Comparison of ENCODE assay signal across 8 cellular contexts in the genomic region with DNA sequence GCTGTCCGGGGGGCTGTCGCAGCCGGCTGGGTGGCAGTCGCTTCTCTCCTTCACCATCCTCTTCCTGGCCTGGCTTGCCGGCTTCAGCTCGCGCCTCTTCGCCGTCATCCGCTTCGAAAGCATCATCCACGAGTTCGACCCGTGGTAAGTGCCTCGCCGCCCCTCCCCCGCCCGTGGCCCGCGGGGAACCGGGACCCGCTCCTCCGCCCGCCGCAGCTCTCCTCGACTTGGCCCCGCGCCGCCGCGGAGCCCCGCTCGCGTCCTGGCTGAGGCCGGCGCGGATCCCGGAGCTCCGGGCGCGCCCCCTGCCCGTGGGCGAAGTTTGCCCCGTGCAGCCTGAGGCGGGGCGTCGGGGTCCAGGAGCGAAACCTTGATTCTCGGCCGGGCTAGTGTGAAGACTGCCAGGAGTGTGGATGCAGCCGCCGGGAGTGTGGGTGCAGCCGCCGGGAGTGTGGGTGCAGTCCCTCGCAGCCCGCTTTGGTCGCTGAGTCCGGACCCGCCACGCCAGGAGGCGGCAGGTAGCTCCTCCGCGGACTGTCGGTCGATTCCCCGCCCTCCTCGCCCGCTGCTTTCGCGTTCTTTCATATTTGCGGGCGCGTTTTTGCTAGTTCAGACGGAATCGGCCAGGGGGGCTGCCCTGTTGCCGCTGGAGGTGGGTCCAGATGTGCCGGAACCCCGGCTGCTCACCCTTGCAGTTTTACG. TPM values are rescaled to one million over a fixed set of nuclear protein-coding genes. Genes with fewer than 3 reads are reported as not detected.
DNase-seq lines count a peak whose midpoint lies in the region; ATAC-seq, FAIRE-seq and TF ChIP-seq lines count a peak whose summit lies in the region.

No MANE protein-coding gene starts in this region.

- H3K36me3 ChIP-seq in MM.1S (replicated peaks; ENCODE audit: insufficient read depth, low read length) (no peaks in the 10 kb centered on the region; the same call in 1 of the 2 replicates), endothelial cell of umbilical vein (ENCODE audit: control insufficient read depth in 2 of 2, extremely low read depth in 1 of 2, insufficient read depth in 2 of 2, low read length in 2 of 2) (no peaks in the 10 kb centered on the region), muscle layer of colon (ENCODE audit: insufficient read depth, low read length) (no peaks in the 10 kb centered on the region)

- peak overlapping the region; percentile 97 for H3K4me3 Mint-ChIP-seq in activated CD8-positive, alpha-beta memory T cell treated with anti-CD3 and anti-CD28 coated beads, Interleukin-2, amount 10 ng/mL, durations not matched to agents 7 days and 5 days
- H3K4me3 Mint-ChIP-seq in stimulated activated effector memory CD8-positive, alpha-beta T cell treated with anti-CD3 and anti-CD28 coated beads, Interleukin-12 subunit alpha, Interleukin-12 subunit beta, amount 100 ng/mL, for 72 hours = no peak overlapping the region

- H3K9me1 ChIP-seq in endothelial cell of umbilical vein (replicated peaks; ENCODE audit: control insufficient read depth, extremely low read depth, insufficient read depth, low read length) = no peaks in the 10 kb centered on the region

- H3K9me3 Mint-ChIP-seq in activated CD8-positive, alpha-beta memory T cell treated with anti-CD3 and anti-CD28 coated beads, Interleukin-2, amount 10 ng/mL, durations not matched to agents 7 days and 5 days (ENCODE audit: low read depth) = no peaks in the 10 kb centered on the region
- no peaks in the 10 kb centered on the region for H3K9me3 Mint-ChIP-seq in stimulated activated effector memory CD8-positive, alpha-beta T cell treated with anti-CD3 and anti-CD28 coated beads, Interleukin-12 subunit alpha, Interleukin-12 subunit beta, amount 100 ng/mL, for 72 hours

- H3K9me3 ChIP-seq in MM.1S (replicated peaks; ENCODE audit: insufficient read depth, low read length) (no peaks in the 10 kb centered on the region), endothelial cell of umbilical vein (replicated peaks; ENCODE audit: control insufficient read depth, insufficient read depth, low read length) (no peaks in the 10 kb centered on the region), muscle layer of colon (ENCODE audit: low read length) (no peaks in the 10 kb centered on the region)

- H3K4me1 Mint-ChIP-seq in activated CD8-positive, alpha-beta memory T cell treated with anti-CD3 and anti-CD28 coated beads, Interleukin-2, amount 10 ng/mL, durations not matched to agents 7 days and 5 days = peaks cover 23% of the 10 kb centered on the region
- peaks cover 22% of the 10 kb centered on the region for H3K4me1 Mint-ChIP-seq in stimulated activated effector memory CD8-positive, alpha-beta T cell treated with anti-CD3 and anti-CD28 coated beads, Interleukin-12 subunit alpha, Interleukin-12 subunit beta, amount 100 ng/mL, for 72 hours

- peak overlapping the region; percentile 98; the same call in 1 of the 2 replicates for H3K27ac ChIP-seq in MM.1S (ENCODE audit: low read length)
- H3K27ac ChIP-seq in endothelial cell of umbilical vein (ENCODE audit: insufficient read depth, low read depth, low read length) = peak overlapping the region; percentile 90
- H3K27ac ChIP-seq in muscle layer of colon (ENCODE audit: low read depth, low read length) = peak overlapping the region; percentile 89

- H3K4me2 ChIP-seq in MM.1S (ENCODE audit: low read depth, low read length) = peak overlapping the region; percentile 79
- H3K4me2 ChIP-seq in endothelial cell of umbilical vein (ENCODE audit: insufficient read depth, low read length) = peak overlapping the region; percentile 100

- H3K79me2 ChIP-seq in MM.1S (ENCODE audit: low read length) (peaks cover 53% of the 10 kb centered on the region), endothelial cell of umbilical vein (ENCODE audit: control insufficient read depth, insufficient read depth, low read length) (peaks cover 54% of the 10 kb centered on the region)

- POLR2A ChIA-PET in endothelial cell of umbilical vein (lab: Charles Lee) = interaction anchor here (1.1 to 1.9 kb wide), 3 partner anchors 10 to 429 kb away, joined by 3 to 7 read pairs (median 4); no protein-coding TSS in a partner anchor

- dilution Hi-C loops in endothelial cell of umbilical vein (cut with MboI; ENCODE audit: extremely low pct_ligation_motif_present, low sequenced_read_pairs) = no loop called here

- peaks cover 16% of the 10 kb centered on the region for H3F3A ChIP-seq in MM.1S (ENCODE audit: insufficient read depth, low read length)

- H3K9me2 ChIP-seq in MM.1S (replicated peaks; ENCODE audit: insufficient read depth, low read length) = no peaks in the 10 kb centered on the region

- FAIRE-seq in endothelial cell of umbilical vein (lab: Jason Lieb, UNC) = no peak

- TF ChIP-seq CTCF in MM.1S (IDR thresholded peaks at IDR 0.05; ENCODE audit: low read length) = peak; percentile 13
- peak in 1 of 2 donors; percentile 12 for TF ChIP-seq CTCF in endothelial cell of umbilical vein (IDR thresholded peaks at IDR 0.05; ENCODE audit: extremely low read depth in 1 of 2, insufficient read depth in 1 of 2, low read depth in 1 of 2, low read length in 2 of 2)

- ATAC-seq in GM21786 (IDR thresholded peaks at IDR 0.05; ENCODE audit: unreplicated experiment) (peak; percentile 2), HG03469 (IDR thresholded peaks at IDR 0.05; ENCODE audit: unreplicated experiment) (no peak)
- peak; percentile 0 for ATAC-seq in activated CD8-positive, alpha-beta memory T cell treated with anti-CD3 and anti-CD28 coated beads, Interleukin-2, amount 10 ng/mL, durations not matched to agents 7 days and 5 days
- no peak for ATAC-seq in stimulated activated effector memory CD8-positive, alpha-beta T cell treated with anti-CD3 and anti-CD28 coated beads, Interleukin-12 subunit alpha, Interleukin-12 subunit beta, amount 100 ng/mL, for 72 hours

- DNase-seq in ELF-1 (ENCODE audit: low read depth, low spot score) = peak; percentile 46
- DNase-seq in MM.1S = peak; percentile 52
- peak; percentile 76 for DNase-seq in activated CD8-positive, alpha-beta memory T cell treated with anti-CD3 and anti-CD28 coated beads, Interleukin-2, amount 10 ng/mL, durations not matched to agents 7 days and 5 days
- DNase-seq in endothelial cell of umbilical vein (ENCODE audit: low read depth, low spot score) = peak; percentile 34
- DNase-seq in stimulated activated effector memory CD8-positive, alpha-beta T cell treated with anti-CD3 and anti-CD28 coated beads, Interleukin-12 subunit alpha, Interleukin-12 subunit beta, amount 100 ng/mL, for 72 hours (ENCODE audit: low spot score in 2 of 2) = peak; percentile 28 to 81

- H3K36me3 Mint-ChIP-seq in activated CD8-positive, alpha-beta memory T cell treated with anti-CD3 and anti-CD28 coated beads, Interleukin-2, amount 10 ng/mL, durations not matched to agents 7 days and 5 days = peaks cover 24% of the 10 kb centered on the region
- peaks cover 21% of the 10 kb centered on the region for H3K36me3 Mint-ChIP-seq in stimulated activated effector memory CD8-positive, alpha-beta T cell treated with anti-CD3 and anti-CD28 coated beads, Interleukin-12 subunit alpha, Interleukin-12 subunit beta, amount 100 ng/mL, for 72 hours

- H3K4me1 ChIP-seq in MM.1S (ENCODE audit: low read length) (no peaks in the 10 kb centered on the region; the same call in 1 of the 2 replicates), endothelial cell of umbilical vein (ENCODE audit: control insufficient read depth, extremely low read depth, insufficient read depth, low read length) (peaks cover 24% of the 10 kb centered on the region), muscle layer of colon (ENCODE audit: insufficient read depth, low read length) (peaks cover 22% of the 10 kb centered on the region)

- H3K9ac ChIP-seq in MM.1S (ENCODE audit: low read length) (peak overlapping the region; percentile 93), endothelial cell of umbilical vein (replicated peaks; ENCODE audit: extremely low read depth, insufficient read depth, low read length) (peak overlapping the region; percentile 93), muscle layer of colon (ENCODE audit: low read length) (peak overlapping the region; percentile 28)

- H3K27me3 Mint-ChIP-seq in activated CD8-positive, alpha-beta memory T cell treated with anti-CD3 and anti-CD28 coated beads, Interleukin-2, amount 10 ng/mL, durations not matched to agents 7 days and 5 days = no peaks in the 10 kb centered on the region

- intact Hi-C loops in endothelial cell of umbilical vein (cut with micrococcal nuclease) = loop anchor here (2.0 to 5.0 kb wide), 3 partner anchors 429 to 766 kb away; no protein-coding TSS in a partner anchor

- BruUV-seq in endothelial cell of umbilical vein (replicated peaks; lab: Mats Ljungman, UMichigan) = no TSS peak

- H3K27me3 ChIP-seq in MM.1S (replicated peaks; ENCODE audit: insufficient read depth, low read length) = no peaks in the 10 kb centered on the region
- H3K27me3 ChIP-seq in endothelial cell of umbilical vein (ENCODE audit: control insufficient read depth in 2 of 2, insufficient read depth in 2 of 2, low read length in 2 of 2) = peaks cover 6 to 9% of the 10 kb centered on the region in 2 experiments
- H3K27me3 ChIP-seq in muscle layer of colon (ENCODE audit: control insufficient read depth in 1 of 2, insufficient read depth in 2 of 2, low read length in 2 of 2) = no peaks in the 10 kb centered on the region

- H2AFZ ChIP-seq in MM.1S (ENCODE audit: low read length) (no peak overlapping the region), endothelial cell of umbilical vein (ENCODE audit: low read depth, low read length) (peak overlapping the region; percentile 83)

- TF ChIP-seq POLR2A in endothelial cell of umbilical vein (IDR thresholded peaks at IDR 0.05; ENCODE audit: low read depth, low read length) = peak; percentile 18

- H3K4me3 ChIP-seq in MM.1S (ENCODE audit: low read length) = peak overlapping the region; percentile 85
- peak overlapping the region; percentile 73 to 93 (median 91) for H3K4me3 ChIP-seq in endothelial cell of umbilical vein (replicated peaks in 1 of 3; ENCODE audit: insufficient read depth in 1 of 3, low read depth in 1 of 3, low read length in 3 of 3)
- H3K4me3 ChIP-seq in muscle layer of colon (ENCODE audit: low read depth in 1 of 2, low read length in 2 of 2) = peak overlapping the region; percentile 91 to 93

- CTCF ChIA-PET in activated CD8-positive, alpha-beta memory T cell treated with anti-CD3 and anti-CD28 coated beads, Interleukin-2, amount 10 ng/mL, durations not matched to agents 7 days and 5 days (lab: Charles Lee) = interaction anchor here (1.3 to 3.0 kb wide), 5 partner anchors 11 to 878 kb away, joined by 3 to 11 read pairs (median 7); no protein-coding TSS in a partner anchor
- CTCF ChIA-PET in endothelial cell of umbilical vein (lab: Charles Lee) = interaction anchor here (1.0 to 2.5 kb wide), 10 partner anchors 11 to 605 kb away, joined by 3 to 15 read pairs (median 4); no protein-coding TSS in a partner anchor

- H4K20me1 ChIP-seq in MM.1S (ENCODE audit: insufficient read depth, low read length) (peaks cover 39% of the 10 kb centered on the region), endothelial cell of umbilical vein (replicated peaks; ENCODE audit: control insufficient read depth, extremely low read depth, insufficient read depth, low read length) (peaks cover 4% of the 10 kb centered on the region)

- peak overlapping the region; percentile 99 for H3K27ac Mint-ChIP-seq in activated CD8-positive, alpha-beta memory T cell treated with anti-CD3 and anti-CD28 coated beads, Interleukin-2, amount 10 ng/mL, durations not matched to agents 7 days and 5 days
- H3K27ac Mint-ChIP-seq in stimulated activated effector memory CD8-positive, alpha-beta T cell treated with anti-CD3 and anti-CD28 coated beads, Interleukin-12 subunit alpha, Interleukin-12 subunit beta, amount 100 ng/mL, for 72 hours = peak overlapping the region; percentile 99

RNA-seq across cellular contexts. Expression of gene STT3B, which starts 0.6 kb away (rescaled TPM):
- 100 to 1,000 TPM in 1 of 2 experiments, 10 to 100 TPM in 1; 90.0 to 126 TPM for total RNA-seq in activated CD8-positive, alpha-beta memory T cell treated with anti-CD3 and anti-CD28 coated beads, Interleukin-2, amount 10 ng/mL, durations not matched to agents 7 days and 5 days
- 113 and 114 TPM in 2 replicates for total RNA-seq in endothelial cell of umbilical vein
- 40.2 and 56.4 TPM in 2 replicates for polyA plus RNA-seq in endothelial cell of umbilical vein
- 48.1 and 49.3 TPM in 2 replicates for polyA plus RNA-seq in endothelial cell of umbilical vein (2011; cell fraction: cytosol; rRNA removed)
- 46.4 and 75.4 TPM in 2 replicates for polyA plus RNA-seq in endothelial cell of umbilical vein (2011; cell fraction: nucleus; rRNA removed)
- polyA plus RNA-seq in endothelial cell of umbilical vein (2012) = 71.8 and 85.2 TPM in 2 replicates
- 130 and 137 TPM in 2 replicates for polyA minus RNA-seq in endothelial cell of umbilical vein
- polyA minus RNA-seq in endothelial cell of umbilical vein (2011; cell fraction: cytosol; rRNA and poly(A)+ RNA removed) = 68.8 TPM
- 104 and 165 TPM in 2 replicates for polyA minus RNA-seq in endothelial cell of umbilical vein (2011; cell fraction: nucleus; rRNA and poly(A)+ RNA removed)

Comparison
In these comparisons a context has a peak if more than half of its experiments do, and no peak if none do; other contexts are left out.
1. ATAC-seq: peak in GM21786 (single experiment) and activated CD8-positive, alpha-beta memory T cell treated with anti-CD3 and anti-CD28 coated beads, Interleukin-2, amount 10 ng/mL, durations not matched to agents 7 days and 5 days (single experiment); none in stimulated activated effector memory CD8-positive, alpha-beta T cell treated with anti-CD3 and anti-CD28 coated beads, Interleukin-12 subunit alpha, Interleukin-12 subunit beta, amount 100 ng/mL, for 72 hours (single experiment) and HG03469 (single experiment).
2. H3K9ac ChIP-seq: peak in every context shown above with its lines; median percentile 93 in MM.1S; 93 in endothelial cell of umbilical vein; 28 in muscle layer of colon.
3. Peak in every context shown above with its lines, with median percentiles within 50 percentile points of each other: DNase-seq, H3K27ac ChIP-seq and H3K4me3 ChIP-seq.